ENCODE assay signal across 8 cellular contexts in genomic region chr5:181248277-181248676, GRCh38. TPM values are rescaled to one million over a fixed set of nuclear protein-coding genes. Genes with fewer than 3 reads are reported as not detected.
DNase-seq lines count a peak whose midpoint lies in the region; ATAC-seq and TF ChIP-seq lines count a peak whose summit lies in the region.

No MANE protein-coding gene starts in this region.

- H3K9me3 Mint-ChIP-seq in GM23338 = peaks cover 4% of the 10 kb centered on the region; the same call in 2 of the 3 replicates
- no peaks in the 10 kb centered on the region for H3K9me3 Mint-ChIP-seq in activated B cell treated with CpG ODN at 0.5 μM for 24 hours
- peaks cover 23% of the 10 kb centered on the region for H3K9me3 Mint-ChIP-seq in glutamatergic neuron (ENCODE audit: unreplicated experiment)

- H2AFZ ChIP-seq in GM23338 = no peak overlapping the region

- peaks cover 48% of the 10 kb centered on the region for H4K20me1 ChIP-seq in GM23338 (replicated peaks; ENCODE audit: insufficient read depth)

- no peak overlapping the region for H3K27ac ChIP-seq in GM23338 (ENCODE audit: low read depth)
- peak overlapping the region; percentile 97 for H3K27ac ChIP-seq in skeletal muscle tissue (ENCODE audit: low read depth, low read length)

- intact Hi-C loops in activated B cell treated with CpG ODN at 0.5 μM for 24 hours (cut with micrococcal nuclease) = no loop called here

- H3K4me2 ChIP-seq in GM23338 = peak overlapping the region; percentile 96

- H3K36me3 Mint-ChIP-seq in GM23338 (ENCODE audit: low read depth) (peaks cover 54% of the 10 kb centered on the region), activated B cell treated with CpG ODN at 0.5 μM for 24 hours (ENCODE audit: low read depth) (peaks cover 31% of the 10 kb centered on the region), glutamatergic neuron (ENCODE audit: unreplicated experiment) (peaks cover 6% of the 10 kb centered on the region)

- H3K9me3 ChIP-seq in skeletal muscle tissue (ENCODE audit: control insufficient read depth in 3 of 3, low read length in 3 of 3) = no peaks in the 10 kb centered on the region

- H3K9me2 ChIP-seq in GM23338 (ENCODE audit: insufficient read depth) = no peaks in the 10 kb centered on the region

- H3K4me3 ChIP-seq in GM23338 (peak overlapping the region; percentile 100), skeletal muscle tissue (ENCODE audit: low read length in 3 of 3) (peak overlapping the region; percentile 55 to 81 (median 77))

- H3K4me1 ChIP-seq in GM23338 (ENCODE audit: insufficient read depth) (peaks cover 27% of the 10 kb centered on the region), skeletal muscle tissue (ENCODE audit: control insufficient read depth in 3 of 3, insufficient read depth in 3 of 3, low read length in 3 of 3) (peaks cover 54 to 68% (median 66%) of the 10 kb centered on the region in 3 donors)

- peak overlapping the region; percentile 76 for H3K27ac Mint-ChIP-seq in GM23338
- peak overlapping the region; percentile 96 for H3K27ac Mint-ChIP-seq in activated B cell treated with CpG ODN at 0.5 μM for 24 hours
- H3K27ac Mint-ChIP-seq in glutamatergic neuron (ENCODE audit: unreplicated experiment) = peak overlapping the region; percentile 92

- H3K4me1 Mint-ChIP-seq in GM23338 (peaks cover 35% of the 10 kb centered on the region), activated B cell treated with CpG ODN at 0.5 μM for 24 hours (peaks cover 66% of the 10 kb centered on the region), glutamatergic neuron (ENCODE audit: low read depth, unreplicated experiment) (peaks cover 35% of the 10 kb centered on the region)

- DNase-seq in GM23338 (ENCODE audit: low spot score) (no peak), activated B cell treated with CpG ODN at 0.5 μM for 24 hours (no peak), glutamatergic neuron (no peak), HUDEP-2 (lab: John Stamatoyannopoulos, UW; ENCODE audit: unreplicated experiment in 76 of 76) (no peak), AG20443 (ENCODE audit: low spot score) (no peak), putamen (ENCODE audit: low spot score) (no peak), A172 (ENCODE audit: low spot score) (no peak)

- peaks cover 15% of the 10 kb centered on the region for H3F3A ChIP-seq in GM23338 (replicated peaks; ENCODE audit: low read depth)

- H3K27me3 ChIP-seq in GM23338 (ENCODE audit: insufficient read depth) = no peaks in the 10 kb centered on the region
- no peaks in the 10 kb centered on the region for H3K27me3 ChIP-seq in skeletal muscle tissue (ENCODE audit: control insufficient read depth in 3 of 3, insufficient read depth in 3 of 3, low read length in 3 of 3)

- TF ChIP-seq CTCF in GM23338 (conservative IDR thresholded peaks at IDR 0.05; ENCODE audit: low read depth in 2 of 2) (no peak), activated B cell treated with CpG ODN at 0.5 μM for 24 hours (IDR thresholded peaks at IDR 0.05) (no peak), glutamatergic neuron (IDR thresholded peaks at IDR 0.05; ENCODE audit: partially characterized antibody, unreplicated experiment) (no peak)

- ATAC-seq in GM23338 = no peak
- no peak for ATAC-seq in activated B cell treated with CpG ODN at 0.5 μM for 24 hours (ENCODE audit: low read depth)

- H3K9ac ChIP-seq in skeletal muscle tissue (ENCODE audit: low read depth in 1 of 3, low read length in 3 of 3) = peak overlapping the region; percentile 79 to 80 (median 79)

- peaks cover 84% of the 10 kb centered on the region for H3K79me2 ChIP-seq in GM23338 (replicated peaks; ENCODE audit: insufficient read depth)

- peaks cover 25% of the 10 kb centered on the region for H3K27me3 Mint-ChIP-seq in GM23338 (ENCODE audit: insufficient read depth, low read depth, poor library complexity)
- H3K27me3 Mint-ChIP-seq in activated B cell treated with CpG ODN at 0.5 μM for 24 hours = no peaks in the 10 kb centered on the region
- peaks cover 14% of the 10 kb centered on the region for H3K27me3 Mint-ChIP-seq in glutamatergic neuron (ENCODE audit: unreplicated experiment)

- CTCF ChIA-PET in activated B cell treated with CpG ODN at 0.5 μM for 24 hours (lab: Charles Lee) = no interaction called here

- H3K4me3 Mint-ChIP-seq in GM23338 (peak overlapping the region; percentile 90), activated B cell treated with CpG ODN at 0.5 μM for 24 hours (peak overlapping the region; percentile 96), glutamatergic neuron (ENCODE audit: unreplicated experiment) (peak overlapping the region; percentile 92)

- POLR2A ChIA-PET in activated B cell treated with CpG ODN at 0.5 μM for 24 hours (lab: Charles Lee) = interaction anchor here (0.6 to 8.6 kb wide), 3 partner anchors 14 to 46 kb away, joined by 3 to 177 read pairs (median 144); partner anchors contain the start of genes TRIM41 and TRIM52

- H3K36me3 ChIP-seq in GM23338 (ENCODE audit: insufficient read depth) (peaks cover 16% of the 10 kb centered on the region), skeletal muscle tissue (ENCODE audit: control insufficient read depth in 3 of 3, insufficient read depth in 3 of 3, low read length in 3 of 3) (peaks cover 4 to 5% (median 5%) of the 10 kb centered on the region in 3 donors)

TF ChIP-seq in GM23338, 12 proteins besides CTCF, POLR2A, EP300 and RAD21 (continues in another document):
- TF ChIP-seq CREB1 (CRISPR knock-in tag; IDR thresholded peaks at IDR 0.05; ENCODE audit: low read depth) = no peak

RNA-seq across cellular contexts. Expression of gene RACK1, which starts 4.6 kb away (rescaled TPM):
- 4,589 and 4,798 TPM in 2 replicates for total RNA-seq in GM23338 (2014; rRNA removed; shearing (Covaris generic))
- 2,372 and 2,567 TPM in 2 replicates for polyA plus RNA-seq in GM23338 (2016; fragmentation: Nextera tagmentation; extraction: Ambion mirVana)
- total RNA-seq in activated B cell treated with CpG ODN at 0.5 μM for 24 hours (2,528 and 2,812 TPM in 2 replicates), glutamatergic neuron (ENCODE audit: unreplicated experiment) (1,397 TPM), skeletal muscle tissue (4,748 TPM)
- 2,696 and 2,799 TPM in 2 replicates for total RNA-seq in A172 (2014; rRNA removed; shearing (Covaris generic))

RNA-seq across cellular contexts. Expression of gene TRIM52, which starts 12.7 kb away (rescaled TPM):
- 2.9 and 6.2 TPM in 2 replicates for total RNA-seq in GM23338 (2014; rRNA removed; shearing (Covaris generic))
- 4.1 and 8.1 TPM in 2 replicates for polyA plus RNA-seq in GM23338 (2016; fragmentation: Nextera tagmentation; extraction: Ambion mirVana)
- 30.9 and 36.9 TPM in 2 replicates for total RNA-seq in activated B cell treated with CpG ODN at 0.5 μM for 24 hours
- total RNA-seq in glutamatergic neuron (ENCODE audit: unreplicated experiment) = 15.7 TPM
- 4.2 TPM for total RNA-seq in skeletal muscle tissue
- total RNA-seq in A172 (2014; rRNA removed; shearing (Covaris generic)) = 8.5 and 13.2 TPM in 2 replicates

RNA-seq across cellular contexts. Expression of gene TRIM41, which starts 25.2 kb away (rescaled TPM):
- total RNA-seq in GM23338 (2014; rRNA removed; shearing (Covaris generic)) = 8.7 and 9.7 TPM in 2 replicates
- 6.2 and 7.3 TPM in 2 replicates for polyA plus RNA-seq in GM23338 (2016; fragmentation: Nextera tagmentation; extraction: Ambion mirVana)
- total RNA-seq in activated B cell treated with CpG ODN at 0.5 μM for 24 hours (34.9 and 39.6 TPM in 2 replicates), glutamatergic neuron (ENCODE audit: unreplicated experiment) (28.8 TPM), skeletal muscle tissue (15.1 TPM)
- total RNA-seq in A172 (2014; rRNA removed; shearing (Covaris generic)) = 10.3 and 18.2 TPM in 2 replicates

RNA-seq across cellular contexts. Expression of gene TRIM7, which starts 43.3 kb away (rescaled TPM):
- total RNA-seq in GM23338 (2014; rRNA removed; shearing (Covaris generic)) = 0.56 and 0.66 TPM in 2 replicates
- polyA plus RNA-seq in GM23338 (2016; fragmentation: Nextera tagmentation; extraction: Ambion mirVana) = 0.37 and 0.53 TPM in 2 replicates
- total RNA-seq in activated B cell treated with CpG ODN at 0.5 μM for 24 hours = 0.32 and 0.51 TPM in 2 replicates
- total RNA-seq in glutamatergic neuron (ENCODE audit: unreplicated experiment) = 0.93 TPM
- total RNA-seq in skeletal muscle tissue = 9.9 TPM
- 19.0 and 29.8 TPM in 2 replicates for total RNA-seq in A172 (2014; rRNA removed; shearing (Covaris generic))
